ENCODE assay signal across 23 cellular contexts in the genomic region with DNA sequence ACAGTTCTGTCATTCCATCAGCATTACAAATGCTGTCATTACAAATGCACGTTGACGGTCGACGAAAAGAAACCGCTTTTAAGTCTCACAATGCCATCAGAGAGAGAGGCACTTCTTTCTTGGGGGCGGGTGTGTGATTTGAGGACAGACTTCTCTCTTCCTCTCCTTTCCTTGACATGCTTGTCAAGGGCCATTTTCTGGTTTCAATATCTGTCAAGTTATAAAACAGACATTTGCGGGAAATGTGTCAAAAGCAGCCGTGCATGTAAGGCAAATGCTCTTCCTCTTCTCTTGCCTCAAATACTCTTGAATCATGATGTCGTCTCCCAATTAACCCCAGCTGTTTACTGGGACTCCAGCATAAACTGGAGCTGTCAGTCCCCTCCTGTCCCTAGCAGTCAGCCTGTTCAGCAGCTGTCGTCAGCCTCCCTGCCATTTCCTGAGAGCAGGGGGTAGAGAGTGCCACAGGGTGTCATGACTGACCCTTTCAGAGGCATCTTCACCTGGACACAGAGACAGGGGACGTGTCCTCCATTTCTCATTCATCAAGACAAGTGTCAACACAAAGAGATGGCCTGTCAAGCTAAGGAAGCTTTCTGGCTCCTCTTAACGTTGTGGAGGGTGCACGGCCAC.
DNase-seq lines count a peak whose midpoint lies in the region; ATAC-seq and TF ChIP-seq lines count a peak whose summit lies in the region.
"Had no signal": no experiment of that assay in that cellular context is flagged by ENCODE, and none has a peak within 500 bp of the region (broad histone marks: within the 10 kb centered on the region; RNA-seq: fewer than 3 reads in every experiment).

No MANE protein-coding gene starts in this region.

- H4K20me1 ChIP-seq in Karpas-422 (ENCODE audit: insufficient read depth, low read depth, low read length) = no peaks in the 10 kb centered on the region
- H4K20me1 ChIP-seq: BLaER1 treated with 17β-estradiol and CSF1 and Interleukin-3, amounts not matched to agents 10 nM and 100 nM had no signal

- WGBS in endodermal cell (ENCODE audit: insufficient coverage in 1 of 2, insufficient read length in 1 of 2), 2 experiments = 61 to 67% methylated on average over 13 of the region's 13 CpGs

- H3K27me3 ChIP-seq in Karpas-422 (ENCODE audit: low read length) = no peaks in the 10 kb centered on the region
- no peaks in the 10 kb centered on the region for H3K27me3 ChIP-seq in endodermal cell (ENCODE audit: control insufficient read depth, insufficient read depth, low read length, poor library complexity, severe bottlenecking)
- H3K27me3 ChIP-seq: BLaER1 treated with 17β-estradiol and CSF1 and Interleukin-3, amounts not matched to agents 10 nM and 100 nM had no signal

- H3K4me3 ChIP-seq in Karpas-422 (ENCODE audit: low read length) (no peak overlapping the region), endodermal cell (ENCODE audit: low read length) (no peak overlapping the region)
- H3K4me3 ChIP-seq: BLaER1 treated with 17β-estradiol and CSF1 and Interleukin-3, amounts not matched to agents 10 nM and 100 nM; heart right ventricle had no signal

- H2AFZ ChIP-seq in Karpas-422 (ENCODE audit: low read length) = no peak overlapping the region

- peak; percentile 1 for DNase-seq in NCI-H1694 (lab: John Stamatoyannopoulos, UW)
- no peak for DNase-seq in NCI-H1694 treated with DMSO at 0.1 percent for 48 hours (lab: John Stamatoyannopoulos, UW)
- peak; percentile 62 for DNase-seq in Karpas-422
- peak; percentile 43 for DNase-seq in retina
- no peak for DNase-seq in activated CD4-positive, CD25-positive, alpha-beta regulatory T cell treated with anti-CD3 and anti-CD28 coated beads, Interleukin-2, amount 50 U/mL, for 72 hours
- DNase-seq in endodermal cell = no peak
- DNase-seq: activated CD4-positive, alpha-beta T cell treated with anti-CD3 and anti-CD28 coated beads for 4 hours; activated effector memory CD4-positive, alpha-beta T cell treated with anti-CD3 and anti-CD28 coated beads, Interleukin-2, amount 50 U/mL, for 16 hours; amniotic stem cell; effector CD8-positive, alpha-beta T cell; heart right ventricle; naive thymus-derived CD4-positive, alpha-beta T cell; NCI-H1930; NCI-H526 treated with DMSO at 0.1 percent for 48 hours; PC-3; stimulated activated CD4-positive, alpha-beta T cell treated with anti-CD3 and anti-CD28 coated beads, Interleukin-15, amount 100 ng/mL, for 24 hours; stimulated activated naive CD8-positive, alpha-beta T cell treated with anti-CD3 and anti-CD28 coated beads, Interleukin-15, amount 100 ng/mL, for 72 hours had no signal

- no peak for TF ChIP-seq CTCF in endodermal cell (conservative IDR thresholded peaks at IDR 0.05)

- H3K4me2 ChIP-seq in Karpas-422 (ENCODE audit: low read depth, low read length, poor library complexity, severe bottlenecking) = peak overlapping the region; percentile 32
- H3K4me2 ChIP-seq: BLaER1 treated with 17β-estradiol and CSF1 and Interleukin-3, amounts not matched to agents 10 nM and 100 nM had no signal

- H3K9me2 ChIP-seq in Karpas-422 (replicated peaks; ENCODE audit: insufficient read depth, low read length) = no peaks in the 10 kb centered on the region

- H3K4me1 Mint-ChIP-seq in endodermal cell = no peaks in the 10 kb centered on the region
- H3K4me1 Mint-ChIP-seq: central memory CD8-positive, alpha-beta T cell; naive thymus-derived CD4-positive, alpha-beta T cell; stimulated activated naive CD8-positive, alpha-beta T cell treated with anti-CD3 and anti-CD28 coated beads, Interleukin-15, amount 100 ng/mL, for 72 hours had no signal

- no peak overlapping the region for H3K4me3 Mint-ChIP-seq in endodermal cell
- H3K4me3 Mint-ChIP-seq: central memory CD8-positive, alpha-beta T cell; naive thymus-derived CD4-positive, alpha-beta T cell; stimulated activated naive CD8-positive, alpha-beta T cell treated with anti-CD3 and anti-CD28 coated beads, Interleukin-15, amount 100 ng/mL, for 72 hours; type B pancreatic cell had no signal

- H3K27ac ChIP-seq in Karpas-422 (ENCODE audit: low read length) (no peak overlapping the region), endodermal cell (ENCODE audit: low read depth, low read length) (no peak overlapping the region)
- H3K27ac ChIP-seq: 22Rv1; BLaER1 treated with 17β-estradiol and CSF1 and Interleukin-3, amounts not matched to agents 10 nM and 100 nM; heart right ventricle had no signal

- H3K9me3 ChIP-seq in Karpas-422 (ENCODE audit: low read length) (no peaks in the 10 kb centered on the region), endodermal cell (ENCODE audit: control insufficient read depth, low read length) (no peaks in the 10 kb centered on the region)
- H3K9me3 ChIP-seq: BLaER1 treated with 17β-estradiol and CSF1 and Interleukin-3, amounts not matched to agents 10 nM and 100 nM; heart right ventricle had no signal

- H3K79me2 ChIP-seq in Karpas-422 (ENCODE audit: low read length) = no peaks in the 10 kb centered on the region

- H3K36me3 Mint-ChIP-seq in endodermal cell (ENCODE audit: low read depth) = no peaks in the 10 kb centered on the region
- H3K36me3 Mint-ChIP-seq: type B pancreatic cell had no signal

- no peaks in the 10 kb centered on the region for H3K36me3 ChIP-seq in Karpas-422 (ENCODE audit: insufficient read depth, low read length)
- no peaks in the 10 kb centered on the region for H3K36me3 ChIP-seq in endodermal cell (ENCODE audit: control insufficient read depth, insufficient read depth, low read length)
- H3K36me3 ChIP-seq: BLaER1 treated with 17β-estradiol and CSF1 and Interleukin-3, amounts not matched to agents 10 nM and 100 nM; heart right ventricle had no signal

- no peaks in the 10 kb centered on the region for H3K9me3 Mint-ChIP-seq in endodermal cell
- H3K9me3 Mint-ChIP-seq: central memory CD8-positive, alpha-beta T cell; stimulated activated naive CD8-positive, alpha-beta T cell treated with anti-CD3 and anti-CD28 coated beads, Interleukin-15, amount 100 ng/mL, for 72 hours; type B pancreatic cell had no signal

- ATAC-seq in GM21717 (IDR thresholded peaks at IDR 0.05; ENCODE audit: unreplicated experiment) (peak; percentile 85), HG03280 (IDR thresholded peaks at IDR 0.05; ENCODE audit: unreplicated experiment) (no peak)
- ATAC-seq: heart right ventricle; naive thymus-derived CD4-positive, alpha-beta T cell; PC-3; stimulated activated naive CD8-positive, alpha-beta T cell treated with anti-CD3 and anti-CD28 coated beads, Interleukin-15, amount 100 ng/mL, for 72 hours had no signal

- H3K27me3 Mint-ChIP-seq in endodermal cell (ENCODE audit: insufficient read depth) = peaks cover 9% of the 10 kb centered on the region

- no peak overlapping the region for H3K27ac Mint-ChIP-seq in endodermal cell
- H3K27ac Mint-ChIP-seq: naive thymus-derived CD4-positive, alpha-beta T cell; stimulated activated naive CD8-positive, alpha-beta T cell treated with anti-CD3 and anti-CD28 coated beads, Interleukin-15, amount 100 ng/mL, for 72 hours; type B pancreatic cell had no signal

- H3K4me1 ChIP-seq in Karpas-422 (ENCODE audit: low read length) = peaks cover 17% of the 10 kb centered on the region
- no peaks in the 10 kb centered on the region for H3K4me1 ChIP-seq in endodermal cell (ENCODE audit: control insufficient read depth, insufficient read depth, low read length)
- H3K4me1 ChIP-seq: heart right ventricle had no signal

- H3K9ac ChIP-seq in Karpas-422 (ENCODE audit: low read length) = no peak overlapping the region
- no peak overlapping the region for H3K9ac ChIP-seq in endodermal cell (ENCODE audit: extremely low read depth, low read length, poor library complexity, severe bottlenecking)
- H3K9ac ChIP-seq: BLaER1 treated with 17β-estradiol and CSF1 and Interleukin-3, amounts not matched to agents 10 nM and 100 nM had no signal

Comparison
In these comparisons a context has a peak if more than half of its experiments do, and no peak if none do; other contexts are left out.
1. DNase-seq: peak in NCI-H1694 (single experiment), Karpas-422 (single experiment) and retina (single experiment); none in NCI-H1694 treated with DMSO at 0.1 percent for 48 hours (single experiment), activated CD4-positive, CD25-positive, alpha-beta regulatory T cell treated with anti-CD3 and anti-CD28 coated beads, Interleukin-2, amount 50 U/mL, for 72 hours (single experiment) and endodermal cell (single experiment).